In the genomic region with DNA sequence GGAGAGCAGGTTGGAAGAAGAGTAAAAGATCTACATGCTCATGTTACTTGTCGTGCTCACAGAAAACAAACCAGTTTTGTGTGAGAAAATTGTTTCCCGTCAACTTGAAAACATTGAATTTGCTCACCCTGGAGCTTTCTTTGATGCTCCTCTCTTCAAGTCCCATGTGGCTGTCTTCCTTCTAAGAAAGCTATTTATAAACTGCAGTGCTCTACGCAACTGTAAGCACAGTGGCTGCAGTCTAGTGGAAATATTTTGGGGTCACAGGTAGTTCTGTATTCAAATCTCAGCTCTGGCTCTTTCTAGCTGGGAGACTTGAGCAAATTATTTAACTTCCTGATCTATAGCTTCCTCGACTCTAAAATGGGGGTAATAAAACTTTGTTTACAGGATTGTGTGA, we compare ENCODE assay signal across 22 cellular contexts.
"Had no signal": no experiment of that assay in that cellular context is flagged by ENCODE, and none has a peak within 500 bp of the region (broad histone marks: within the 10 kb centered on the region; RNA-seq: fewer than 3 reads in every experiment).

No MANE protein-coding gene starts in this region.

- H3K9me3 ChIP-seq: gastrocnemius medialis had no signal

- H3K27me3 ChIP-seq: brain microvascular endothelial cell, gastrocnemius medialis, right atrium auricular region, upper lobe of left lung, vagina had no signal

- DNase-seq: activated CD4-positive, alpha-beta memory T cell treated with anti-CD3 and anti-CD28 coated beads, Interleukin-2, amount 10 ng/mL, durations not matched to agents 7 days and 5 days; activated CD4-positive, alpha-beta T cell treated with anti-CD3 and anti-CD28 coated beads, Interleukin-2, amount 10 ng/mL, durations not matched to agents 24 days and 14 days; activated effector memory CD4-positive, alpha-beta T cell treated with Interleukin-2 at 50 U/mL for 16 hours; activated T-cell treated with anti-CD3 and anti-CD28 coated beads, Interleukin-2, amount 50 U/mL, for 4 hours; brain microvascular endothelial cell; caudate nucleus; cortex of kidney; effector memory CD8-positive, alpha-beta T cell; erythroblast; gastrocnemius medialis; glutamatergic neuron; mammary epithelial cell; naive B cell; stimulated activated naive CD8-positive, alpha-beta T cell treated with anti-CD3 and anti-CD28 coated beads, Interleukin-15, Interleukin-2, amounts not matched to agents 100 U/mL and 50 U/mL, for 24 hours; substantia nigra; T-helper 1 cell; upper lobe of left lung had no signal

- ATAC-seq: activated T-cell treated with anti-CD3 and anti-CD28 coated beads, Interleukin-2, amount 50 U/mL, for 4 hours; effector memory CD8-positive, alpha-beta T cell; gastrocnemius medialis; stimulated activated naive CD8-positive, alpha-beta T cell treated with anti-CD3 and anti-CD28 coated beads, Interleukin-15, Interleukin-2, amounts not matched to agents 100 U/mL and 50 U/mL, for 24 hours had no signal

- H3K27me3 Mint-ChIP-seq: activated CD4-positive, alpha-beta memory T cell treated with anti-CD3 and anti-CD28 coated beads, Interleukin-2, amount 10 ng/mL, durations not matched to agents 7 days and 5 days; activated CD4-positive, alpha-beta T cell treated with anti-CD3 and anti-CD28 coated beads, Interleukin-2, amount 10 ng/mL, durations not matched to agents 24 days and 14 days; activated naive CD8-positive, alpha-beta T cell; effector memory CD8-positive, alpha-beta T cell; naive B cell had no signal

- H3K36me3 ChIP-seq: brain microvascular endothelial cell, gastrocnemius medialis, right atrium auricular region, upper lobe of left lung, vagina had no signal

- H3K4me1 Mint-ChIP-seq: naive B cell had no signal

- H3K36me3 Mint-ChIP-seq: naive B cell had no signal

- H3K4me1 ChIP-seq: right atrium auricular region, upper lobe of left lung, vagina had no signal

- H3K27ac Mint-ChIP-seq: activated CD4-positive, alpha-beta memory T cell treated with anti-CD3 and anti-CD28 coated beads, Interleukin-2, amount 10 ng/mL, durations not matched to agents 7 days and 5 days; activated CD4-positive, alpha-beta T cell treated with anti-CD3 and anti-CD28 coated beads, Interleukin-2, amount 10 ng/mL, durations not matched to agents 24 days and 14 days; activated naive CD8-positive, alpha-beta T cell; effector memory CD8-positive, alpha-beta T cell; naive B cell had no signal

- H3K4me3 ChIP-seq: gastrocnemius medialis, right atrium auricular region, upper lobe of left lung, vagina had no signal

- H3K27ac ChIP-seq: brain microvascular endothelial cell, gastrocnemius medialis, right atrium auricular region, upper lobe of left lung, vagina had no signal

- H3K4me3 Mint-ChIP-seq: activated CD4-positive, alpha-beta memory T cell treated with anti-CD3 and anti-CD28 coated beads, Interleukin-2, amount 10 ng/mL, durations not matched to agents 7 days and 5 days; activated CD4-positive, alpha-beta T cell treated with anti-CD3 and anti-CD28 coated beads, Interleukin-2, amount 10 ng/mL, durations not matched to agents 24 days and 14 days; activated naive CD8-positive, alpha-beta T cell; activated T-cell treated with anti-CD3 and anti-CD28 coated beads, Interleukin-2, amount 50 U/mL, for 4 hours; effector memory CD8-positive, alpha-beta T cell; naive B cell had no signal

- FAIRE-seq: astrocyte, islet of Langerhans had no signal
